1 cellular context compared by ENCODE assay signal in genomic region chr2:10537522-10538195, GRCh38.
TF ChIP-seq lines count a peak whose summit lies in the region.

No MANE protein-coding gene starts in this region.

TF ChIP-seq in HepG2, 621 proteins besides CTCF, POLR2A, EP300 and RAD21 (continued from another document):
- TF ChIP-seq E2F2 (CRISPR knock-in tag; IDR thresholded peaks at IDR 0.05; ENCODE audit: borderline replicate concordance) (no peak), ZNF781 (CRISPR knock-in tag; IDR thresholded peaks at IDR 0.05; ENCODE audit: borderline replicate concordance, not compliant biosample characterization) (no peak)
